1 cellular context compared by ENCODE assay signal in the genomic region with DNA sequence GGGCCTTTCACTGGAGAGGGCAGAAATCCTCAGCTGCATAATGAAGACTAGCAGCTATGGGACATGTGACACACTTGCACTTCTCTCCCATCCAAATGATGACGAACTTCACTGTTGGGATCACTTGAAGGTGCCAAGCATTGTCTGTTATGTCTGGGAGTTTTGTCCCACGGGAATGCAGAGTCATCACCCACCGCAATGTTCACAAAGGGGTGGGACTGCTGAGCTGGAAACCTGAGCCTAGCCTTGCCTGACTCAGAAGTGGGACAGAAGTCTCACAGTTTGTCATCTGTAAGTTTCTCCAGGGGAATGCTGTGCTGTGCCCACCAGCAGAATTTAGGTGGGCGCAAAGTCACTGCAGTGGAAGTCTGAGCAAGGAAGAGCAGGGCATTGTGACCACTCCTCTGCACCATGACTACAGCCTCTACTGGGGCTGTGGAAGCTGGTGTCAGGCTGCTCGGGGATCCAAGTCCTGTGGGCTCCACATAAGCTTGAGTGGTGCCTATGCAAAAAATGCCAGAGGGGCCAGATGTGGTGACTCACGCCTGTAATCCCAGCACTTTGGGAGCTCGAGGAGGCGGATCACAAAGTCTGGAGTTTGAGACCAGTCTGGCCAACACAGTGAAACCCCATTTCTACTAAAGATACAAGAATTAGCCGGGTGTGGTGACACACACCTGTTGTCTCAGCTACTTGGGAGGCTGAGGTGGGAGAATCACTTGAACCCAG.
TF ChIP-seq lines count a peak whose summit lies in the region.

No MANE protein-coding gene starts in this region.

TF ChIP-seq in H1, 55 proteins besides CTCF, POLR2A, EP300 and RAD21 (continued from another document):
- no peak for TF ChIP-seq ZNF274 (IDR thresholded peaks at IDR 0.05; ENCODE audit: borderline replicate concordance, extremely low read depth, low read length)
- TF ChIP-seq, protein P1, sequence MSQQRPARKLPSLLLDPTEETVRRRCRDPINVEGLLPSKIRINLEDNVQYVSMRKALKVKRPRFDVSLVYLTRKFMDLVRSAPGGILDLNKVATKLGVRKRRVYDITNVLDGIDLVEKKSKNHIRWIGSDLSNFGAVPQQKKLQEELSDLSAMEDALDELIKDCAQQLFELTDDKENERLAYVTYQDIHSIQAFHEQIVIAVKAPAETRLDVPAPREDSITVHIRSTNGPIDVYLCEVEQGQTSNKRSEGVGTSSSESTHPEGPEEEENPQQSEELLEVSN (IDR thresholded peaks at IDR 0.05): no peak
- no peak for TF ChIP-seq CREB1 (IDR thresholded peaks at IDR 0.05)
- no peak for TF ChIP-seq TAF1 (IDR thresholded peaks at IDR 0.05; ENCODE audit: low read depth, low read length)
- no peak for TF ChIP-seq FOSL1 (IDR thresholded peaks at IDR 0.05; ENCODE audit: insufficient read depth, low read depth, low read length)
